20 cellular contexts compared by ENCODE assay signal in genomic region chr15:99711685-99712084, GRCh38. TPM values are rescaled to one million over a fixed set of nuclear protein-coding genes. Genes with fewer than 3 reads are reported as not detected.
DNase-seq lines count a peak whose midpoint lies in the region; ATAC-seq and TF ChIP-seq lines count a peak whose summit lies in the region.
"Had no signal": no experiment of that assay in that cellular context is flagged by ENCODE, and none has a peak within 500 bp of the region (broad histone marks: within the 10 kb centered on the region; RNA-seq: fewer than 3 reads in every experiment).

No MANE protein-coding gene starts in this region.

- no peaks in the 10 kb centered on the region for H3K9me3 Mint-ChIP-seq in Caco-2 (ENCODE audit: unreplicated experiment)

- BruUV-seq in Caco-2 (replicated peaks; lab: Mats Ljungman, UMichigan), result no TSS peak

- H3K4me1 ChIP-seq in gastroesophageal sphincter, result peaks cover 0 to 71% (median 35%) of the 10 kb centered on the region in 3 donors
- peaks cover 19% of the 10 kb centered on the region for H3K4me1 ChIP-seq in mesodermal cell (ENCODE audit: control insufficient read depth, insufficient read depth, low read length, poor library complexity, severe bottlenecking)
- peaks cover 28 to 43% of the 10 kb centered on the region in 2 donors for H3K4me1 ChIP-seq in thoracic aorta (ENCODE audit: control insufficient read depth in 1 of 2, low read depth in 2 of 2)
- no peaks in the 10 kb centered on the region for H3K4me1 ChIP-seq in Caco-2

- intact Hi-C loops in Caco-2 (cut with micrococcal nuclease; ENCODE audit: unreplicated experiment), result no loop called here

- CTCF ChIA-PET in Caco-2 (lab: Charles Lee), result no interaction called here

- H3K9me3 ChIP-seq in WERI-Rb-1 (ENCODE audit: severe bottlenecking) (no peaks in the 10 kb centered on the region), gastroesophageal sphincter (no peaks in the 10 kb centered on the region), mesodermal cell (ENCODE audit: control insufficient read depth, low read length) (no peaks in the 10 kb centered on the region), thoracic aorta (no peaks in the 10 kb centered on the region), Caco-2 (no peaks in the 10 kb centered on the region)

- no peak for TF ChIP-seq CTCF in WERI-Rb-1 (IDR thresholded peaks at IDR 0.05; ENCODE audit: low read depth, low read length)
- TF ChIP-seq CTCF in gastroesophageal sphincter (IDR thresholded peaks at IDR 0.05), result no peak
- TF ChIP-seq CTCF in thoracic aorta (IDR thresholded peaks at IDR 0.05), result no peak
- no peak for TF ChIP-seq CTCF in Caco-2 (IDR thresholded peaks at IDR 0.05; ENCODE audit: insufficient read depth in 1 of 2, low read depth in 1 of 2, low read length in 1 of 2, severe bottlenecking in 1 of 2, unreplicated experiment in 1 of 2)

- POLR2A ChIA-PET in Caco-2 (lab: Charles Lee), result no interaction called here

- peaks cover 41% of the 10 kb centered on the region for H3K36me3 ChIP-seq in WERI-Rb-1
- peaks cover 0 to 47% of the 10 kb centered on the region in 2 donors for H3K36me3 ChIP-seq in gastroesophageal sphincter
- H3K36me3 ChIP-seq in mesodermal cell (ENCODE audit: control insufficient read depth, insufficient read depth, low read length), result peaks cover 59% of the 10 kb centered on the region
- H3K36me3 ChIP-seq in thoracic aorta, result peaks cover 21% of the 10 kb centered on the region
- H3K36me3 ChIP-seq in Caco-2 (ENCODE audit: control insufficient read depth, insufficient read depth, low read length), result no peaks in the 10 kb centered on the region

- H3K27ac Mint-ChIP-seq in Caco-2 (ENCODE audit: unreplicated experiment), result no peak overlapping the region

- 37% methylated on average over 6 of the region's 6 CpGs; no CpG with 5 or more reads in 1 of the 2 donors for WGBS in gastroesophageal sphincter (ENCODE audit: low coverage in 1 of 2), 2 donors
- WGBS in mesodermal cell (ENCODE audit: insufficient coverage in 2 of 2), 2 experiments, result 100% methylated on average over 2 to 3 of the region's 6 CpGs

- H3K4me3 ChIP-seq in WERI-Rb-1 (ENCODE audit: low read depth, low read length) (no peak overlapping the region), gastroesophageal sphincter (no peak overlapping the region), mesodermal cell (ENCODE audit: extremely low read depth, insufficient read depth, low read length, poor library complexity, severe bottlenecking) (no peak overlapping the region), thoracic aorta (no peak overlapping the region), Caco-2 (ENCODE audit: low read depth, low read length) (no peak overlapping the region)

- H3K36me3 Mint-ChIP-seq in Caco-2 (ENCODE audit: insufficient read depth, unreplicated experiment), result peaks cover 4% of the 10 kb centered on the region

- no peaks in the 10 kb centered on the region for H3K4me1 Mint-ChIP-seq in Caco-2 (ENCODE audit: low read depth, unreplicated experiment)

- no peak for TF ChIP-seq EP300 in gastroesophageal sphincter (IDR thresholded peaks at IDR 0.05)

- DNase-seq in WERI-Rb-1 (no peak), thoracic aorta (ENCODE audit: low spot score) (no peak), occipital lobe (lab: John Stamatoyannopoulos, UW) (no peak), Caco-2 (no peak), KG1 (lab: John Stamatoyannopoulos, UW) (no peak)
- DNase-seq: activated CD8-positive, alpha-beta memory T cell treated with anti-CD3 and anti-CD28 coated beads for 24 hours; activated naive CD4-positive, alpha-beta T cell treated with anti-CD3 and anti-CD28 coated beads, Interleukin-2, amount 50 U/mL, for 16 hours; CD4-positive, alpha-beta memory T cell; effector CD4-positive, alpha-beta T cell; erythroblast; GF-D8; KBM-7; mammary epithelial cell; NCI-H146; NCI-H524 treated with DMSO at 0.1 percent for 48 hours; SW 1271 had no signal

- ATAC-seq in gastroesophageal sphincter, result no peak
- ATAC-seq in thoracic aorta (ENCODE audit: insufficient number of reproducible peaks, low FRiP score, low read depth), result no peak
- ATAC-seq: activated CD4-positive, CD25-positive, alpha-beta regulatory T cell treated with anti-CD3 and anti-CD28 coated beads, Interleukin-2, amount 50 U/mL, for 24 hours; HCT116 had no signal

- no peak overlapping the region for H3K4me3 Mint-ChIP-seq in Caco-2 (ENCODE audit: unreplicated experiment)
- H3K4me3 Mint-ChIP-seq: CD4-positive, alpha-beta memory T cell had no signal

- peak overlapping the region; percentile 27; the same call in 1 of the 2 replicates for H3K27ac ChIP-seq in WERI-Rb-1
- peak overlapping the region in 3 of 4 donors; percentile 21 to 72 (median 64) for H3K27ac ChIP-seq in gastroesophageal sphincter
- peak overlapping the region; percentile 16 for H3K27ac ChIP-seq in mesodermal cell (ENCODE audit: low read depth, low read length, severe bottlenecking)
- H3K27ac ChIP-seq in thoracic aorta, result peak overlapping the region; percentile 49 to 86

- H3K27me3 Mint-ChIP-seq in Caco-2 (ENCODE audit: insufficient read depth, unreplicated experiment), result no peaks in the 10 kb centered on the region
- H3K27me3 Mint-ChIP-seq: CD4-positive, alpha-beta memory T cell had no signal

- no peak for TF ChIP-seq POLR2A in gastroesophageal sphincter (IDR thresholded peaks at IDR 0.05)

- H3K27me3 ChIP-seq in WERI-Rb-1 (ENCODE audit: insufficient read depth, low read depth, severe bottlenecking) (no peaks in the 10 kb centered on the region), gastroesophageal sphincter (no peaks in the 10 kb centered on the region), thoracic aorta (replicated peaks; ENCODE audit: insufficient read depth) (no peaks in the 10 kb centered on the region), Caco-2 (replicated peaks; ENCODE audit: control insufficient read depth, insufficient read depth, low read length) (no peaks in the 10 kb centered on the region)

RNA-seq across cellular contexts. Expression of gene LYSMD4, which starts 21.6 kb away (rescaled TPM):
- total RNA-seq in gastroesophageal sphincter, result 10 to 100 TPM in 3 of 4 donors, 1 to 10 TPM in 1; 7.6 to 18.7 (median 13.6) TPM
- 4.8 TPM for polyA plus RNA-seq in mesodermal cell (2013, experiment 1 of 2)
- polyA plus RNA-seq in mesodermal cell (2013, experiment 2 of 2), result 5.0 TPM
- 1 to 10 TPM; 6.8 to 9.7 TPM for total RNA-seq in thoracic aorta
- 23.9 TPM for total RNA-seq in occipital lobe
- 14.4 and 15.9 TPM in 2 replicates for total RNA-seq in Caco-2 (2022)

Comparison
In these comparisons a context has a peak if more than half of its experiments do, and no peak if none do; other contexts are left out.
1. H3K27ac ChIP-seq: peak in every context shown above with its lines; median percentile 68 in thoracic aorta; 64 in gastroesophageal sphincter; 27 in WERI-Rb-1; 16 in mesodermal cell.